In the genomic region with DNA sequence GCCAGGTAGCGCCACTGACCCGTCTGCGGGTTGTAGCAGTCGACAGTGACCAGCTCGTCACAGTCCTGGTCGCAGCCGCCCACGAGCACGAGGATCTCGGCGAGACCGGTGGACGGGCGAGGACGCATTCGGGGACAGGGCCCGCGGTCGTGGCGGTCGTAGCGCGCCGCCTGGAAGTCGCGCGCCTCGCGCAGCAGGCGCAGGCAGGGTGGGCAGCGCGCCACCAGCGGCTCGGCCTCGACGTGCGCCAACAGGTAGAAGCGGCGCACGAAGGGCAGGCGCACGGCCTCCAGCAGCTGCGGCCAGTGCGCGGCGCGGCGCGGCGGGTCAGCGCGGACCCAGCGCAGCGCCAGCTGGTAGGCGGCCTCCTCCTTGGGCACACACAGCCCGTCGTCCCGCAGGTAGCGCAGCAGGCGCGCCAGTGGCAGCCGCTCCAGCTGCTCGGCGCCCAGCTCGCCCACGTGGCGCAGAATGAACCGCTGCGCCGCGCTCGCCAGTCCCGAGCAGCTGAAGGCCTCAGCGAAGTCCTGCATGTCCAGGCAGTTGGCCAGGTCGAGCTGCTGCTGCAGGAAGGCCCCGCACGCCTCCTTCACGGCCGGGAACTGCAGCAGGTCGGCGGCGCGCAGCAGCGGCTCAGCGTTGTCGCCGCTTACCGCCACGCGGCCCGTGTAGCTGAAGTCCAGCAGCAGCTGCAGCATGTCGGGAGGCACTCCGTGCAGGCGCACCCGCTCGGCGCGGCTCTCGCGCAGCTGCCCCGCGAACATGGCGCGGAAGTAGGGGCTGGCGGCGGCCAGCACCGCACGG, we compare ENCODE assay signal across 1 cellular context.
A peak's percentile ranks its signal among the peaks of the same experiment; 100 is the strongest.
TF ChIP-seq lines count a peak whose summit lies in the region.

No MANE protein-coding gene starts in this region.

TF ChIP-seq in HepG2, 621 proteins besides CTCF, POLR2A, EP300 and RAD21 (continued from another document and continues in another):
- TF ChIP-seq, protein P1, sequence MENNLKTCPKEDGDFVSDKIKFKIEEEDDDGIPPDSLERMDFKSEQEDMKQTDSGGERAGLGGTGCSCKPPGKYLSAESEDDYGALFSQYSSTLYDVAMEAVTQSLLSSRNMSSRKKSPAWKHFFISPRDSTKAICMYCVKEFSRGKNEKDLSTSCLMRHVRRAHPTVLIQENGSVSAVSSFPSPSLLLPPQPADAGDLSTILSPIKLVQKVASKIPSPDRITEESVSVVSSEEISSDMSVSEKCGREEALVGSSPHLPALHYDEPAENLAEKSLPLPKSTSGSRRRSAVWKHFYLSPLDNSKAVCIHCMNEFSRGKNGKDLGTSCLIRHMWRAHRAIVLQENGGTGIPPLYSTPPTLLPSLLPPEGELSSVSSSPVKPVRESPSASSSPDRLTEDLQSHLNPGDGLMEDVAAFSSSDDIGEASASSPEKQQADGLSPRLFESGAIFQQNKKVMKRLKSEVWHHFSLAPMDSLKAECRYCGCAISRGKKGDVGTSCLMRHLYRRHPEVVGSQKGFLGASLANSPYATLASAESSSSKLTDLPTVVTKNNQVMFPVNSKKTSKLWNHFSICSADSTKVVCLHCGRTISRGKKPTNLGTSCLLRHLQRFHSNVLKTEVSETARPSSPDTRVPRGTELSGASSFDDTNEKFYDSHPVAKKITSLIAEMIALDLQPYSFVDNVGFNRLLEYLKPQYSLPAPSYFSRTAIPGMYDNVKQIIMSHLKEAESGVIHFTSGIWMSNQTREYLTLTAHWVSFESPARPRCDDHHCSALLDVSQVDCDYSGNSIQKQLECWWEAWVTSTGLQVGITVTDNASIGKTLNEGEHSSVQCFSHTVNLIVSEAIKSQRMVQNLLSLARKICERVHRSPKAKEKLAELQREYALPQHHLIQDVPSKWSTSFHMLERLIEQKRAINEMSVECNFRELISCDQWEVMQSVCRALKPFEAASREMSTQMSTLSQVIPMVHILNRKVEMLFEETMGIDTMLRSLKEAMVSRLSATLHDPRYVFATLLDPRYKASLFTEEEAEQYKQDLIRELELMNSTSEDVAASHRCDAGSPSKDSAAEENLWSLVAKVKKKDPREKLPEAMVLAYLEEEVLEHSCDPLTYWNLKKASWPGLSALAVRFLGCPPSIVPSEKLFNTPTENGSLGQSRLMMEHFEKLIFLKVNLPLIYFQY (CRISPR knock-in tag; IDR thresholded peaks at IDR 0.05; ENCODE audit: borderline replicate concordance), result no peak; the same call in 1 of the 2 replicates
- peak; percentile 51 for TF ChIP-seq TEAD2 (CRISPR knock-in tag; IDR thresholded peaks at IDR 0.05)
- TF ChIP-seq ZMYM4 (CRISPR knock-in tag; IDR thresholded peaks at IDR 0.05), result peak; percentile 27; the same call in 1 of the 2 replicates
- TF ChIP-seq KDM6A (CRISPR knock-in tag; IDR thresholded peaks at IDR 0.05; ENCODE audit: low read depth), result no peak
- TF ChIP-seq ZFP41 (CRISPR knock-in tag; IDR thresholded peaks at IDR 0.05; ENCODE audit: borderline replicate concordance), result no peak
- no peak for TF ChIP-seq HNRNPUL1 (IDR thresholded peaks at IDR 0.05; ENCODE audit: low read depth, low read length)
- no peak for TF ChIP-seq KLF16 (CRISPR knock-in tag; IDR thresholded peaks at IDR 0.05)
- TF ChIP-seq ZNF282 (IDR thresholded peaks at IDR 0.05; ENCODE audit: partially characterized antibody), result no peak
- TF ChIP-seq ZNF546 (CRISPR knock-in tag; conservative IDR thresholded peaks at IDR 0.05), result peak; percentile 25; the same call in 1 of the 2 replicates
- no peak for TF ChIP-seq HDAC2 (CRISPR knock-in tag; IDR thresholded peaks at IDR 0.05)
- no peak for TF ChIP-seq DNMT3B (CRISPR knock-in tag; conservative IDR thresholded peaks at IDR 0.05)
- no peak for TF ChIP-seq ZNF780A (CRISPR knock-in tag; IDR thresholded peaks at IDR 0.05)
- TF ChIP-seq, protein P2, sequence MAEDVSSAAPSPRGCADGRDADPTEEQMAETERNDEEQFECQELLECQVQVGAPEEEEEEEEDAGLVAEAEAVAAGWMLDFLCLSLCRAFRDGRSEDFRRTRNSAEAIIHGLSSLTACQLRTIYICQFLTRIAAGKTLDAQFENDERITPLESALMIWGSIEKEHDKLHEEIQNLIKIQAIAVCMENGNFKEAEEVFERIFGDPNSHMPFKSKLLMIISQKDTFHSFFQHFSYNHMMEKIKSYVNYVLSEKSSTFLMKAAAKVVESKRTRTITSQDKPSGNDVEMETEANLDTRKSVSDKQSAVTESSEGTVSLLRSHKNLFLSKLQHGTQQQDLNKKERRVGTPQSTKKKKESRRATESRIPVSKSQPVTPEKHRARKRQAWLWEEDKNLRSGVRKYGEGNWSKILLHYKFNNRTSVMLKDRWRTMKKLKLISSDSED (CRISPR knock-in tag; IDR thresholded peaks at IDR 0.05), result no peak
- TF ChIP-seq, protein P3, sequence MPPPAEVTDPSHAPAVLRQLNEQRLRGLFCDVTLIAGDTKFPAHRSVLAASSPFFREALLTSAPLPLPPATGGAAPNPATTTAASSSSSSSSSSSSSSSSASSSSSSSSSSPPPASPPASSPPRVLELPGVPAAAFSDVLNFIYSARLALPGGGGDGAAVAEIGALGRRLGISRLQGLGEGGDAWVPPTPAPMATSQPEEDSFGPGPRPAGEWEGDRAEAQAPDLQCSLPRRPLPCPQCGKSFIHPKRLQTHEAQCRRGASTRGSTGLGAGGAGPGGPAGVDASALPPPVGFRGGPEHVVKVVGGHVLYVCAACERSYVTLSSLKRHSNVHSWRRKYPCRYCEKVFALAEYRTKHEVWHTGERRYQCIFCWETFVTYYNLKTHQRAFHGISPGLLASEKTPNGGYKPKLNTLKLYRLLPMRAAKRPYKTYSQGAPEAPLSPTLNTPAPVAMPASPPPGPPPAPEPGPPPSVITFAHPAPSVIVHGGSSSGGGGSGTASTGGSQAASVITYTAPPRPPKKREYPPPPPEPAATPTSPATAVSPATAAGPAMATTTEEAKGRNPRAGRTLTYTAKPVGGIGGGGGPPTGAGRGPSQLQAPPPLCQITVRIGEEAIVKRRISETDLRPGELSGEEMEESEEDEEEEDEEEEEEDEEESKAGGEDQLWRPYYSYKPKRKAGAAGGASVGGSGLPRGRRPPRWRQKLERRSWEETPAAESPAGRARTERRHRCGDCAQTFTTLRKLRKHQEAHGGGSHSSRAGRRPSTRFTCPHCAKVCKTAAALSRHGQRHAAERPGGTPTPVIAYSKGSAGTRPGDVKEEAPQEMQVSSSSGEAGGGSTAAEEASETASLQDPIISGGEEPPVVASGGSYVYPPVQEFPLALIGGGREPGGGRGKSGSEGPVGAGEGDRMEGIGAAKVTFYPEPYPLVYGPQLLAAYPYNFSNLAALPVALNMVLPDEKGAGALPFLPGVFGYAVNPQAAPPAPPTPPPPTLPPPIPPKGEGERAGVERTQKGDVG (CRISPR knock-in tag; IDR thresholded peaks at IDR 0.05; ENCODE audit: borderline replicate concordance), result 0 out of 2 replicates have a peak, but pooled peaks have one; percentile 28
- no peak for TF ChIP-seq MBD4 (IDR thresholded peaks at IDR 0.05; ENCODE audit: borderline replicate concordance, low read length)
- TF ChIP-seq ATM (IDR thresholded peaks at IDR 0.05; ENCODE audit: borderline replicate concordance), result no peak
- TF ChIP-seq BCL6 (CRISPR knock-in tag; IDR thresholded peaks at IDR 0.05), result 0 out of 2 replicates have a peak, but pooled peaks have one; percentile 1
- no peak for TF ChIP-seq HOXA7 (CRISPR knock-in tag; IDR thresholded peaks at IDR 0.05)
- TF ChIP-seq NR2F2 (IDR thresholded peaks at IDR 0.05; ENCODE audit: borderline replicate concordance, low read depth), result no peak; the same call in 1 of the 2 replicates
- TF ChIP-seq, protein P4, sequence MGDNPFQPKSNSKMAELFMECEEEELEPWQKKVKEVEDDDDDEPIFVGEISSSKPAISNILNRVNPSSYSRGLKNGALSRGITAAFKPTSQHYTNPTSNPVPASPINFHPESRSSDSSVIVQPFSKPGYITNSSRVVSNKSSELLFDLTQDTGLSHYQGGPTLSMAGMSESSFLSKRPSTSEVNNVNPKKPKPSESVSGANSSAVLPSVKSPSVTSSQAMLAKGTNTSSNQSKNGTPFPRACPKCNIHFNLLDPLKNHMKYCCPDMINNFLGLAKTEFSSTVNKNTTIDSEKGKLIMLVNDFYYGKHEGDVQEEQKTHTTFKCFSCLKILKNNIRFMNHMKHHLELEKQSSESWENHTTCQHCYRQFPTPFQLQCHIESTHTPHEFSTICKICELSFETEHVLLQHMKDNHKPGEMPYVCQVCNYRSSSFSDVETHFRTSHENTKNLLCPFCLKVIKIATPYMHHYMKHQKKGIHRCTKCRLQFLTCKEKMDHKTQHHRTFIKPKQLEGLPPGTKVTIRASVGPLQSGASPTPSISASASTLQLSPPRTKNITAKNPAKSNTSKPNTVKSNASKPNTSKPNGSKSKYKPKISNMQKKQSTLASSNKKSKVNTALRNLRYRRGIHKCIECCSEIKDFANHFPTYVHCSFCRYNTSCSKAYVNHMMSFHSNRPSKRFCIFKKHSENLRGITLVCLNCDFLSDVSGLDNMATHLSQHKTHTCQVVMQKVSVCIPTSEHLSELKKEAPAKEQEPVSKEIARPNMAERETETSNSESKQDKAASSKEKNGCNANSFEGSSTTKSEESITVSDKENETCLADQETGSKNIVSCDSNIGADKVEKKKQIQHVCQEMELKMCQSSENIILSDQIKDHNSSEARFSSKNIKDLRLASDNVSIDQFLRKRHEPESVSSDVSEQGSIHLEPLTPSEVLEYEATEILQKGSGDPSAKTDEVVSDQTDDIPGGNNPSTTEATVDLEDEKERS (CRISPR knock-in tag; IDR thresholded peaks at IDR 0.05), result no peak
- TF ChIP-seq, protein P5, sequence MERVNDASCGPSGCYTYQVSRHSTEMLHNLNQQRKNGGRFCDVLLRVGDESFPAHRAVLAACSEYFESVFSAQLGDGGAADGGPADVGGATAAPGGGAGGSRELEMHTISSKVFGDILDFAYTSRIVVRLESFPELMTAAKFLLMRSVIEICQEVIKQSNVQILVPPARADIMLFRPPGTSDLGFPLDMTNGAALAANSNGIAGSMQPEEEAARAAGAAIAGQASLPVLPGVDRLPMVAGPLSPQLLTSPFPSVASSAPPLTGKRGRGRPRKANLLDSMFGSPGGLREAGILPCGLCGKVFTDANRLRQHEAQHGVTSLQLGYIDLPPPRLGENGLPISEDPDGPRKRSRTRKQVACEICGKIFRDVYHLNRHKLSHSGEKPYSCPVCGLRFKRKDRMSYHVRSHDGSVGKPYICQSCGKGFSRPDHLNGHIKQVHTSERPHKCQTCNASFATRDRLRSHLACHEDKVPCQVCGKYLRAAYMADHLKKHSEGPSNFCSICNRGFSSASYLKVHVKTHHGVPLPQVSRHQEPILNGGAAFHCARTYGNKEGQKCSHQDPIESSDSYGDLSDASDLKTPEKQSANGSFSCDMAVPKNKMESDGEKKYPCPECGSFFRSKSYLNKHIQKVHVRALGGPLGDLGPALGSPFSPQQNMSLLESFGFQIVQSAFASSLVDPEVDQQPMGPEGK (CRISPR knock-in tag; IDR thresholded peaks at IDR 0.05), result no peak
- TF ChIP-seq ELF4 (CRISPR knock-in tag; IDR thresholded peaks at IDR 0.05; ENCODE audit: borderline replicate concordance), result no peak
- TF ChIP-seq, protein P6, sequence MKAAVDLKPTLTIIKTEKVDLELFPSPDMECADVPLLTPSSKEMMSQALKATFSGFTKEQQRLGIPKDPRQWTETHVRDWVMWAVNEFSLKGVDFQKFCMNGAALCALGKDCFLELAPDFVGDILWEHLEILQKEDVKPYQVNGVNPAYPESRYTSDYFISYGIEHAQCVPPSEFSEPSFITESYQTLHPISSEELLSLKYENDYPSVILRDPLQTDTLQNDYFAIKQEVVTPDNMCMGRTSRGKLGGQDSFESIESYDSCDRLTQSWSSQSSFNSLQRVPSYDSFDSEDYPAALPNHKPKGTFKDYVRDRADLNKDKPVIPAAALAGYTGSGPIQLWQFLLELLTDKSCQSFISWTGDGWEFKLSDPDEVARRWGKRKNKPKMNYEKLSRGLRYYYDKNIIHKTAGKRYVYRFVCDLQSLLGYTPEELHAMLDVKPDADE (CRISPR knock-in tag; IDR thresholded peaks at IDR 0.05), result 0 out of 2 replicates have a peak, but pooled peaks have one; percentile 10
- TF ChIP-seq, protein P7, sequence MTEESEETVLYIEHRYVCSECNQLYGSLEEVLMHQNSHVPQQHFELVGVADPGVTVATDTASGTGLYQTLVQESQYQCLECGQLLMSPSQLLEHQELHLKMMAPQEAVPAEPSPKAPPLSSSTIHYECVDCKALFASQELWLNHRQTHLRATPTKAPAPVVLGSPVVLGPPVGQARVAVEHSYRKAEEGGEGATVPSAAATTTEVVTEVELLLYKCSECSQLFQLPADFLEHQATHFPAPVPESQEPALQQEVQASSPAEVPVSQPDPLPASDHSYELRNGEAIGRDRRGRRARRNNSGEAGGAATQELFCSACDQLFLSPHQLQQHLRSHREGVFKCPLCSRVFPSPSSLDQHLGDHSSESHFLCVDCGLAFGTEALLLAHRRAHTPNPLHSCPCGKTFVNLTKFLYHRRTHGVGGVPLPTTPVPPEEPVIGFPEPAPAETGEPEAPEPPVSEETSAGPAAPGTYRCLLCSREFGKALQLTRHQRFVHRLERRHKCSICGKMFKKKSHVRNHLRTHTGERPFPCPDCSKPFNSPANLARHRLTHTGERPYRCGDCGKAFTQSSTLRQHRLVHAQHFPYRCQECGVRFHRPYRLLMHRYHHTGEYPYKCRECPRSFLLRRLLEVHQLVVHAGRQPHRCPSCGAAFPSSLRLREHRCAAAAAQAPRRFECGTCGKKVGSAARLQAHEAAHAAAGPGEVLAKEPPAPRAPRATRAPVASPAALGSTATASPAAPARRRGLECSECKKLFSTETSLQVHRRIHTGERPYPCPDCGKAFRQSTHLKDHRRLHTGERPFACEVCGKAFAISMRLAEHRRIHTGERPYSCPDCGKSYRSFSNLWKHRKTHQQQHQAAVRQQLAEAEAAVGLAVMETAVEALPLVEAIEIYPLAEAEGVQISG (CRISPR knock-in tag; IDR thresholded peaks at IDR 0.05), result no peak; the same call in 1 of the 2 replicates
- TF ChIP-seq, protein P8, sequence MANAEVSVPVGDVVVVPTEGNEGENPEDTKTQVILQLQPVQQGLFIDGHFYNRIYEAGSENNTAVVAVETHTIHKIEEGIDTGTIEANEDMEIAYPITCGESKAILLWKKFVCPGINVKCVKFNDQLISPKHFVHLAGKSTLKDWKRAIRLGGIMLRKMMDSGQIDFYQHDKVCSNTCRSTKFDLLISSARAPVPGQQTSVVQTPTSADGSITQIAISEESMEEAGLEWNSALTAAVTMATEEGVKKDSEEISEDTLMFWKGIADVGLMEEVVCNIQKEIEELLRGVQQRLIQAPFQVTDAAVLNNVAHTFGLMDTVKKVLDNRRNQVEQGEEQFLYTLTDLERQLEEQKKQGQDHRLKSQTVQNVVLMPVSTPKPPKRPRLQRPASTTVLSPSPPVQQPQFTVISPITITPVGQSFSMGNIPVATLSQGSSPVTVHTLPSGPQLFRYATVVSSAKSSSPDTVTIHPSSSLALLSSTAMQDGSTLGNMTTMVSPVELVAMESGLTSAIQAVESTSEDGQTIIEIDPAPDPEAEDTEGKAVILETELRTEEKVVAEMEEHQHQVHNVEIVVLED (CRISPR knock-in tag; IDR thresholded peaks at IDR 0.05; ENCODE audit: borderline replicate concordance), result no peak
- no peak for TF ChIP-seq MAZ (IDR thresholded peaks at IDR 0.05; ENCODE audit: borderline replicate concordance, low read depth, low read length)
- TF ChIP-seq MAZ (CRISPR knock-in tag; IDR thresholded peaks at IDR 0.05; ENCODE audit: low read depth), result peak; percentile 17; the same call in 1 of the 2 replicates
- no peak; the same call in 1 of the 2 replicates for TF ChIP-seq ZNF543 (CRISPR knock-in tag; IDR thresholded peaks at IDR 0.05)
- no peak for TF ChIP-seq SATB2 (CRISPR knock-in tag; IDR thresholded peaks at IDR 0.05)
- no peak for TF ChIP-seq TEAD3 (CRISPR knock-in tag; optimal IDR thresholded peaks at IDR 0.05; ENCODE audit: borderline replicate concordance)
